8 cellular contexts compared by ENCODE assay signal in genomic region chr1:12067900-12068821, GRCh38. TPM values are rescaled to one million over a fixed set of nuclear protein-coding genes. Genes with fewer than 3 reads are reported as not detected.
A peak's percentile ranks its signal among the peaks of the same experiment; 100 is the strongest.
DNase-seq lines count a peak whose midpoint lies in the region; ATAC-seq and TF ChIP-seq lines count a peak whose summit lies in the region.

No MANE protein-coding gene starts in this region.

- peak overlapping the region; percentile 86 for H2AFZ ChIP-seq in osteoblast (ENCODE audit: low read length)

- TF ChIP-seq CTCF in osteoblast (IDR thresholded peaks at IDR 0.05; ENCODE audit: extremely low read depth, low read depth, low read length) (no peak), esophagus muscularis mucosa (IDR thresholded peaks at IDR 0.05) (no peak)

- peaks cover 19% of the 10 kb centered on the region for H3K4me1 ChIP-seq in osteoblast (ENCODE audit: insufficient read depth, low read length)
- H3K4me1 ChIP-seq in esophagus muscularis mucosa: peaks cover 5 to 16% (median 11%) of the 10 kb centered on the region in 4 donors

- H3K4me3 ChIP-seq in osteoblast (ENCODE audit: insufficient read depth, low read length) (peak overlapping the region; percentile 46), esophagus muscularis mucosa (no peak overlapping the region)

- peak; percentile 36 for ATAC-seq in GM18502 (IDR thresholded peaks at IDR 0.05; ENCODE audit: poor library complexity, unreplicated experiment)
- peak; percentile 50 for ATAC-seq in HG03432 (IDR thresholded peaks at IDR 0.05; ENCODE audit: unreplicated experiment)
- ATAC-seq in GM19351 (IDR thresholded peaks at IDR 0.05; ENCODE audit: unreplicated experiment): no peak

- 45% methylated on average over 11 of the region's 14 CpGs for WGBS in esophagus muscularis mucosa

- no peak for TF ChIP-seq EP300 in esophagus muscularis mucosa (IDR thresholded peaks at IDR 0.05)

- no peaks in the 10 kb centered on the region for H3K79me2 ChIP-seq in osteoblast (ENCODE audit: insufficient read depth, low read length)

- TF ChIP-seq POLR2A in esophagus muscularis mucosa (IDR thresholded peaks at IDR 0.05; ENCODE audit: low read depth): no peak

- DNase-seq in amniotic stem cell (lab: John Stamatoyannopoulos, UW) (peak; percentile 21), osteoblast (ENCODE audit: insufficient read length, low spot score, missing footprints) (peak; percentile 98), NCI-H82 (lab: John Stamatoyannopoulos, UW) (no peak), COLO829 (ENCODE audit: low spot score) (no peak), esophagus muscularis mucosa (ENCODE audit: extremely low spot score) (no peak)

- no peaks in the 10 kb centered on the region for H3K36me3 ChIP-seq in osteoblast (ENCODE audit: insufficient read depth, low read length)
- no peaks in the 10 kb centered on the region for H3K36me3 ChIP-seq in esophagus muscularis mucosa

- H3K27ac ChIP-seq in osteoblast (ENCODE audit: low read depth, low read length): peak overlapping the region; percentile 95
- no peak overlapping the region for H3K27ac ChIP-seq in esophagus muscularis mucosa (replicated peaks in 1 of 4)

- H4K20me1 ChIP-seq in osteoblast (ENCODE audit: insufficient read depth, low read length): no peaks in the 10 kb centered on the region

- H3K27me3 ChIP-seq in osteoblast (ENCODE audit: insufficient read depth, low read length) (peaks cover 17% of the 10 kb centered on the region), esophagus muscularis mucosa (peaks cover 0 to 97% (median 20%) of the 10 kb centered on the region in 4 donors)

- H3K9me3 ChIP-seq in osteoblast (ENCODE audit: low read depth, low read length) (no peaks in the 10 kb centered on the region), esophagus muscularis mucosa (no peaks in the 10 kb centered on the region)

- intact Hi-C loops in esophagus muscularis mucosa (cut with DNase I): no loop called here

- peak overlapping the region; percentile 76 for H3K4me2 ChIP-seq in osteoblast (ENCODE audit: insufficient read depth, low read length)

RNA-seq across cellular contexts. Expression of gene TNFRSF8, which starts 5.1 kb away (rescaled TPM):
- total RNA-seq in osteoblast (under 0.01 and 0.29 TPM in 2 replicates), esophagus muscularis mucosa (1 to 10 TPM in 3 of 4 donors, under 1 TPM in 1; 0.83 to 2.8 (median 2.3) TPM)

RNA-seq across cellular contexts. Expression of gene MIIP, which starts 48.9 kb away (rescaled TPM):
- total RNA-seq in osteoblast: 24.2 and 26.4 TPM in 2 replicates
- 10 to 100 TPM; 30.7 to 52.3 (median 39.8) TPM for total RNA-seq in esophagus muscularis mucosa

Comparison
In these comparisons a context has a peak if more than half of its experiments do, and no peak if none do; other contexts are left out.
1. DNase-seq: peak in amniotic stem cell (single experiment) and osteoblast (single experiment); none in NCI-H82 (single experiment), COLO829 (single experiment) and esophagus muscularis mucosa (single experiment).